ENCODE assay signal across 1 cellular context in the genomic region with DNA sequence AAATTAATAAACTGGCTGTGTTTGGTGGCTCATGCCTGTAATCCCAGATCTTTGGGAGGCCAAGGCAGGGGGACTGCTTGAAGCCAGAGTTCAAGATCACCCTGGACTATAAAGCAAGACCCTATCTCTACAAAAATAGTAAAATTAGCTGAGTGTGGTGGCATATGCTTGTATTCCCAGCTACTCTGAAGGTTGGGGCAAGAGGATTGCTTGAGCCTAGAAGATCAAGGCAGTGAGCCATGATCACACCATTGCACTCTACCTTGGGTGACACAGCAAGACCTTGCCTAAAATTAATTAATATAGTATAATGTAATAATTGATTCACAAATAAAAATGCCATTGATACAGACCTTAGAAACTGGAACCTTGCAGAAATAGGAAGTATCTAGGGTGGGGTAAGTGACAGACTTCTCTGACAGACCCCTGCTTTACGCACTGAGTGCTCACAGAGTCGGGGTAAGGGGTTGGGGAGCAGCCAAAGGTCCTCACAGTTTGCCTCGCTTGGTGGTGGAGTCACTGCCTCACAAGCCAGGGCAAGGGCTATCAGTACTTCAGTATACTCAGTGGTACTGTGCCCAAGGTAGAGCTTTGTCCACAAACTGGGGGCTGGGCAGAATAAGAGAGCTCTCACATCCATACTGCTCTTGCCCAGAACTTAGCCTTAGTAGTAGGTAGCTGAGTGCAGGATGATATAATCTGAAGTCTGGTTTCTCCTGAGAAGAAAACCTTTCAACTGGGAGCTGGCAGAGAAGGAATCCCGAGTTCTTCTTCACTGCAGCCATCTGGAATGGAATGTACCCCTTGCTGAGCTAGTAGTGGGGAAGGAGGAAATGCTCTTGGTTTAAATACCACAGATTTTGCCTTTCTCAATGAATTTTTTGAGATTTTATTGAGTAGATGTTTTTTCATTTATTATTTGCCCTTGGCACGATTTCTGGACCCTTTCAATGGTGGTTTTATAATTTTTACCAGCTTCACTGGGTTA.
TF ChIP-seq lines count a peak whose summit lies in the region.

No MANE protein-coding gene starts in this region.

TF ChIP-seq in IMR-90, 13 proteins besides CTCF, POLR2A, EP300 and RAD21:
- TF ChIP-seq CHD1 (IDR thresholded peaks at IDR 0.05; ENCODE audit: low read depth, low read length) (no peak), FOS (IDR thresholded peaks at IDR 0.05; ENCODE audit: low read depth, low read length) (no peak), MXI1 (IDR thresholded peaks at IDR 0.05; ENCODE audit: borderline replicate concordance, low read depth, low read length) (no peak), RCOR1 (IDR thresholded peaks at IDR 0.05; ENCODE audit: insufficient replicate concordance, low read length) (no peak), NFE2L2 (IDR thresholded peaks at IDR 0.05; ENCODE audit: low read depth, low read length) (no peak), MAZ (IDR thresholded peaks at IDR 0.05; ENCODE audit: borderline replicate concordance, low read depth, low read length) (no peak), CEBPB (IDR thresholded peaks at IDR 0.05; ENCODE audit: low read depth, low read length) (no peak), RFX5 (IDR thresholded peaks at IDR 0.05; ENCODE audit: low read depth, low read length) (no peak), SMC3 (IDR thresholded peaks at IDR 0.05; ENCODE audit: low read depth, low read length) (no peak), BHLHE40 (IDR thresholded peaks at IDR 0.05; ENCODE audit: low read depth, low read length) (no peak), MAFK (IDR thresholded peaks at IDR 0.05; ENCODE audit: low read depth, low read length) (no peak)
- TF ChIP-seq, protein P1, sequence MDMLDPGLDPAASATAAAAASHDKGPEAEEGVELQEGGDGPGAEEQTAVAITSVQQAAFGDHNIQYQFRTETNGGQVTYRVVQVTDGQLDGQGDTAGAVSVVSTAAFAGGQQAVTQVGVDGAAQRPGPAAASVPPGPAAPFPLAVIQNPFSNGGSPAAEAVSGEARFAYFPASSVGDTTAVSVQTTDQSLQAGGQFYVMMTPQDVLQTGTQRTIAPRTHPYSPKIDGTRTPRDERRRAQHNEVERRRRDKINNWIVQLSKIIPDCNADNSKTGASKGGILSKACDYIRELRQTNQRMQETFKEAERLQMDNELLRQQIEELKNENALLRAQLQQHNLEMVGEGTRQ (IDR thresholded peaks at IDR 0.05; ENCODE audit: low read depth, low read length) = no peak
- TF ChIP-seq, protein P2, sequence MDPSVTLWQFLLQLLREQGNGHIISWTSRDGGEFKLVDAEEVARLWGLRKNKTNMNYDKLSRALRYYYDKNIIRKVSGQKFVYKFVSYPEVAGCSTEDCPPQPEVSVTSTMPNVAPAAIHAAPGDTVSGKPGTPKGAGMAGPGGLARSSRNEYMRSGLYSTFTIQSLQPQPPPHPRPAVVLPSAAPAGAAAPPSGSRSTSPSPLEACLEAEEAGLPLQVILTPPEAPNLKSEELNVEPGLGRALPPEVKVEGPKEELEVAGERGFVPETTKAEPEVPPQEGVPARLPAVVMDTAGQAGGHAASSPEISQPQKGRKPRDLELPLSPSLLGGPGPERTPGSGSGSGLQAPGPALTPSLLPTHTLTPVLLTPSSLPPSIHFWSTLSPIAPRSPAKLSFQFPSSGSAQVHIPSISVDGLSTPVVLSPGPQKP (IDR thresholded peaks at IDR 0.05; ENCODE audit: borderline replicate concordance, low read depth, low read length) = no peak
